8 cellular contexts compared by ENCODE assay signal in the genomic region with DNA sequence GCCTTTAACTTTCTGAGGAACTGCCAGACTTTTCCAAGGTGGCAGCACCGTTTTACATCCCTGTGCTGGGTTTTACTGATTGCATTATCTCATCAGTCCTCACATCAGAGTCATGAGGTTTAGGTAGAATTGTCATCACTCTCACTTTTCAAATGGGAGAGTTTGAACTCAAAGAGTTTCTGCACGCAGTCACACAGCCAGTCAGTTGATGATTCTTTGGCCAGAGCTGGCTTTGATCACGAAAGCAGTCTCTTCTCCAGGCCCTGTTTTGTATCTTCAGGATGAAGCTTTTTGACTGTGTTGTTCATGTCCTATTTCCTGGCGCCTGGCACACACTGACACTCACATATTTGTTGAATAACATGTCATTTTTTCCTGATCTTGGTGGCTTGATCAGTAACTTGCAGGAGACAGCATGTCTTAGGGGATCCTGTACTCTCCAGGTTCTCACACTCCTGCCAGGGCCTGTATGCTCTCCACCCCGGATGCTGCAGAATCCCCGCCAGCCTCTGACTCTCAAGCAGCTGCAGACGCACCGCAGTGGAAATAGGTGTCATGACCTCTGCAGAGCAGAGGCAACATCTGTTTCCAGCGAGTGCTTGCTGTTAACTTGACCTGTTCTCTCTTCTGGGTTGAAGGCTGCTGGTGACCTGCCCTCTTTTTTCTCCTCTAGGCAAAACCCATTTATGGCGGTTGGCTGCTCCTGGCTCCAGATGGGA. TPM values are rescaled to one million over a fixed set of nuclear protein-coding genes. Genes with fewer than 3 reads are reported as not detected.
DNase-seq lines count a peak whose midpoint lies in the region; ATAC-seq, FAIRE-seq and TF ChIP-seq lines count a peak whose summit lies in the region.
"Had no signal": no experiment of that assay in that cellular context is flagged by ENCODE, and none has a peak within 500 bp of the region (broad histone marks: within the 10 kb centered on the region; RNA-seq: fewer than 3 reads in every experiment).

No MANE protein-coding gene starts in this region.

- H3K27me3 ChIP-seq in heart right ventricle: no peaks in the 10 kb centered on the region

- FAIRE-seq in GM19239 (lab: Jason Lieb, UNC): no peak

- intact Hi-C loops in heart right ventricle (cut with DNase I): loop anchor here in 1 of 10 donors (5.0 kb wide), 1 partner anchor 57 kb away; no protein-coding TSS in a partner anchor

- peaks cover 0 to 54% (median 16%) of the 10 kb centered on the region in 9 donors for H3K36me3 ChIP-seq in heart right ventricle

- peaks cover 0 to 2% (median 0%) of the 10 kb centered on the region in 11 donors for H3K9me3 ChIP-seq in heart right ventricle

- peaks cover 25% of the 10 kb centered on the region for H3K36me3 Mint-ChIP-seq in activated CD4-positive, alpha-beta memory T cell treated with anti-CD3 and anti-CD28 coated beads, Interleukin-2, amount 10 ng/mL, durations not matched to agents 7 days and 5 days (ENCODE audit: low read depth)

- WGBS in heart right ventricle, 2 donors: 29 to 36% methylated on average over 10 of the region's 10 CpGs

- H3K4me3 ChIP-seq in HFF-Myc (replicated peaks; ENCODE audit: low read depth, low read length) (no peak overlapping the region), heart right ventricle (no peak overlapping the region)

- no peaks in the 10 kb centered on the region for H3K27me3 Mint-ChIP-seq in activated CD4-positive, alpha-beta memory T cell treated with anti-CD3 and anti-CD28 coated beads, Interleukin-2, amount 10 ng/mL, durations not matched to agents 7 days and 5 days
- H3K27me3 Mint-ChIP-seq: stimulated activated naive CD8-positive, alpha-beta T cell treated with anti-CD3 and anti-CD28 coated beads, Interleukin-15, Interleukin-2, amounts not matched to agents 100 ng/mL and 50 ng/mL, for 24 hours had no signal

- CTCF ChIA-PET in activated CD4-positive, alpha-beta memory T cell treated with anti-CD3 and anti-CD28 coated beads, Interleukin-2, amount 10 ng/mL, durations not matched to agents 7 days and 5 days (lab: Charles Lee): no interaction called here

- TF ChIP-seq CTCF in HFF-Myc (IDR thresholded peaks at IDR 0.05; ENCODE audit: low read depth, low read length, missing control alignments): no peak
- no peak for TF ChIP-seq CTCF in heart right ventricle (IDR thresholded peaks at IDR 0.05)

- peaks cover 2% of the 10 kb centered on the region for H3K9me3 Mint-ChIP-seq in activated CD4-positive, alpha-beta memory T cell treated with anti-CD3 and anti-CD28 coated beads, Interleukin-2, amount 10 ng/mL, durations not matched to agents 7 days and 5 days
- H3K9me3 Mint-ChIP-seq: stimulated activated naive CD8-positive, alpha-beta T cell treated with anti-CD3 and anti-CD28 coated beads, Interleukin-15, Interleukin-2, amounts not matched to agents 100 ng/mL and 50 ng/mL, for 24 hours had no signal

- H3K4me3 Mint-ChIP-seq in activated CD4-positive, alpha-beta memory T cell treated with anti-CD3 and anti-CD28 coated beads, Interleukin-2, amount 10 ng/mL, durations not matched to agents 7 days and 5 days: no peak overlapping the region
- H3K4me3 Mint-ChIP-seq: stimulated activated naive CD8-positive, alpha-beta T cell treated with anti-CD3 and anti-CD28 coated beads, Interleukin-15, Interleukin-2, amounts not matched to agents 100 ng/mL and 50 ng/mL, for 24 hours had no signal

- POLR2A ChIA-PET in activated CD4-positive, alpha-beta memory T cell treated with anti-CD3 and anti-CD28 coated beads, Interleukin-2, amount 10 ng/mL, durations not matched to agents 7 days and 5 days (lab: Charles Lee): no interaction called here

- peaks cover 20% of the 10 kb centered on the region for H3K4me1 Mint-ChIP-seq in activated CD4-positive, alpha-beta memory T cell treated with anti-CD3 and anti-CD28 coated beads, Interleukin-2, amount 10 ng/mL, durations not matched to agents 7 days and 5 days

- peak; percentile 68 for DNase-seq in HFF-Myc (ENCODE audit: extremely low read depth, low read depth)
- peak; percentile 50 to 72 for DNase-seq in heart right ventricle
- DNase-seq in smooth muscle cell of the brain vasculature (ENCODE audit: low read depth, low spot score): peak; percentile 56
- no peak for DNase-seq in activated CD4-positive, alpha-beta memory T cell treated with anti-CD3 and anti-CD28 coated beads, Interleukin-2, amount 10 ng/mL, durations not matched to agents 7 days and 5 days
- no peak for DNase-seq in GM19238 (ENCODE audit: insufficient read length, low spot score)
- DNase-seq in GM19239 (ENCODE audit: insufficient read length, low spot score): no peak

- H3K4me1 ChIP-seq in heart right ventricle: peaks cover 64 to 100% (median 82%) of the 10 kb centered on the region in 9 donors

- H3K27ac ChIP-seq in angular gyrus (ENCODE audit: low read depth, low read length) (peak overlapping the region; percentile 27), heart right ventricle (peak overlapping the region in 8 of 10 donors; percentile 0 to 74 (median 36))

- no peak overlapping the region for H3K27ac Mint-ChIP-seq in activated CD4-positive, alpha-beta memory T cell treated with anti-CD3 and anti-CD28 coated beads, Interleukin-2, amount 10 ng/mL, durations not matched to agents 7 days and 5 days
- H3K27ac Mint-ChIP-seq: stimulated activated naive CD8-positive, alpha-beta T cell treated with anti-CD3 and anti-CD28 coated beads, Interleukin-15, Interleukin-2, amounts not matched to agents 100 ng/mL and 50 ng/mL, for 24 hours had no signal

- peak; percentile 35 to 71 (median 43) for ATAC-seq in heart right ventricle

RNA-seq across cellular contexts. Expression of a gene that starts 32.9 kb away (rescaled TPM):
- 100 to 1,000 TPM; 252 to 409 (median 329) TPM for total RNA-seq in heart right ventricle
- polyA plus RNA-seq in heart right ventricle: 100 to 1,000 TPM; 225 to 329 TPM
- 100 to 1,000 TPM; 196 to 207 TPM for total RNA-seq in activated CD4-positive, alpha-beta memory T cell treated with anti-CD3 and anti-CD28 coated beads, Interleukin-2, amount 10 ng/mL, durations not matched to agents 7 days and 5 days

Comparison
In these comparisons a context has a peak if more than half of its experiments do, and no peak if none do; other contexts are left out.
1. DNase-seq: peak in HFF-Myc (single experiment), heart right ventricle (2 of 2) and smooth muscle cell of the brain vasculature (single experiment); none in activated CD4-positive, alpha-beta memory T cell treated with anti-CD3 and anti-CD28 coated beads, Interleukin-2, amount 10 ng/mL, durations not matched to agents 7 days and 5 days (single experiment), GM19238 (single experiment) and GM19239 (single experiment).